In the genomic region with DNA sequence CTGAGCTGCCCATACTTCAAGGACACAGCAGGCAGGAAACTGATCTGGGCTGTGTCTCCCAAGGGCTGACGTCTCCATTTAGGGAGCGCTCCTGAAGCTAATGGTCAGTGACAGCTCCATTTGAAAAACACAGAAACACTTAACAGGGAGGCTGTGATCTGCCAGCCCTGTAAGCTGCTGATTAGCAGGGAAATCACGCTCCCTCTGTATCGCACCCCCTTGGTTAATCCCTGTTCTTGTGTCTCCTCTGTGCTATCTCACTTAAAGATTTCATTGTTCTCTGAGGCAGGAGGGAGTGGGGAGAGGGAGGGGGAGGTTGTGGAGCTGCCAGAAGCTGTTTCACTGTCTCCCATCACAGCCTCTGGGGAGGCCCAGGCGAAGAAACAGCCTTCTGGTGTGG, we compare ENCODE assay signal across 18 cellular contexts. TPM values are rescaled to one million over a fixed set of nuclear protein-coding genes. Genes with fewer than 3 reads are reported as not detected.
DNase-seq lines count a peak whose midpoint lies in the region; ATAC-seq and TF ChIP-seq lines count a peak whose summit lies in the region.
"Had no signal": no experiment of that assay in that cellular context is flagged by ENCODE, and none has a peak within 500 bp of the region (broad histone marks: within the 10 kb centered on the region; RNA-seq: fewer than 3 reads in every experiment).

No MANE protein-coding gene starts in this region.

- H3K27ac ChIP-seq in rectal smooth muscle tissue (ENCODE audit: low read depth, low read length) (peak overlapping the region; percentile 54), vagina (no peak overlapping the region)
- H3K27ac ChIP-seq: 22Rv1, neutrophil, suprapubic skin had no signal

- no peak for TF ChIP-seq CTCF in vagina (IDR thresholded peaks at IDR 0.05)

- H3K4me1 Mint-ChIP-seq in activated T-helper 2 cell treated with anti-CD3 and anti-CD28 coated beads, Interferon-gamma antibody, Interleukin-2, Interleukin-4, amounts not matched to agents 10 μg/mL and 5 μg/mL and 100 μg/mL, durations not matched to agents 14 hours and 24 hours and 36 hours (ENCODE audit: low read depth), result no peaks in the 10 kb centered on the region
- H3K4me1 Mint-ChIP-seq: activated CD4-positive, alpha-beta memory T cell treated with anti-CD3 and anti-CD28 coated beads, Interleukin-2, amount 10 ng/mL, durations not matched to agents 7 days and 5 days had no signal

- ATAC-seq in HG03097 (IDR thresholded peaks at IDR 0.05; ENCODE audit: low FRiP score, unreplicated experiment), result no peak

- no peaks in the 10 kb centered on the region for H3K4me1 ChIP-seq in rectal smooth muscle tissue (ENCODE audit: control insufficient read depth, insufficient read depth, low read length)
- no peaks in the 10 kb centered on the region for H3K4me1 ChIP-seq in vagina
- H3K4me1 ChIP-seq: suprapubic skin had no signal

- no peak overlapping the region for H3K9ac ChIP-seq in rectal smooth muscle tissue (ENCODE audit: low read length)

- no peak for TF ChIP-seq POLR2A in vagina (IDR thresholded peaks at IDR 0.05)

- peaks cover 13% of the 10 kb centered on the region for H3K36me3 Mint-ChIP-seq in activated T-helper 2 cell treated with anti-CD3 and anti-CD28 coated beads, Interferon-gamma antibody, Interleukin-2, Interleukin-4, amounts not matched to agents 10 μg/mL and 5 μg/mL and 100 μg/mL, durations not matched to agents 14 hours and 24 hours and 36 hours (ENCODE audit: low read depth)

- no peaks in the 10 kb centered on the region for H3K9me3 Mint-ChIP-seq in activated T-helper 2 cell treated with anti-CD3 and anti-CD28 coated beads, Interferon-gamma antibody, Interleukin-2, Interleukin-4, amounts not matched to agents 10 μg/mL and 5 μg/mL and 100 μg/mL, durations not matched to agents 14 hours and 24 hours and 36 hours
- H3K9me3 Mint-ChIP-seq: activated CD4-positive, alpha-beta memory T cell treated with anti-CD3 and anti-CD28 coated beads, Interleukin-2, amount 10 ng/mL, durations not matched to agents 7 days and 5 days had no signal

- no peak overlapping the region for H3K27ac Mint-ChIP-seq in activated T-helper 2 cell treated with anti-CD3 and anti-CD28 coated beads, Interferon-gamma antibody, Interleukin-2, Interleukin-4, amounts not matched to agents 10 μg/mL and 5 μg/mL and 100 μg/mL, durations not matched to agents 14 hours and 24 hours and 36 hours
- H3K27ac Mint-ChIP-seq: activated CD4-positive, alpha-beta memory T cell treated with anti-CD3 and anti-CD28 coated beads, Interleukin-2, amount 10 ng/mL, durations not matched to agents 7 days and 5 days; HFFc6 had no signal

- H3K36me3 ChIP-seq in rectal smooth muscle tissue (ENCODE audit: control insufficient read depth, insufficient read depth, low read length) (no peaks in the 10 kb centered on the region), vagina (no peaks in the 10 kb centered on the region)
- H3K36me3 ChIP-seq: suprapubic skin had no signal

- H3K27me3 ChIP-seq in rectal smooth muscle tissue (ENCODE audit: control insufficient read depth, insufficient read depth, low read length) (no peaks in the 10 kb centered on the region), vagina (no peaks in the 10 kb centered on the region)
- H3K27me3 ChIP-seq: neutrophil had no signal

- no peaks in the 10 kb centered on the region for H3K9me3 ChIP-seq in vagina
- H3K9me3 ChIP-seq: neutrophil, suprapubic skin had no signal

- DNase-seq in DMS79 (lab: John Stamatoyannopoulos, UW) (peak; percentile 72), DMS79 treated with DMSO at 0.1 percent for 48 hours (lab: John Stamatoyannopoulos, UW) (no peak), amygdala (lab: John Stamatoyannopoulos, UW) (peak in 55 of 56 donors; percentile 5 to 89 (median 50)), hypothalamus (lab: John Stamatoyannopoulos, UW) (peak in 40 of 51 donors; percentile 6 to 86 (median 43)), vagina (ENCODE audit: extremely low spot score in 2 of 2) (no peak)
- no peak for DNase-seq in activated T-helper 2 cell treated with anti-CD3 and anti-CD28 coated beads, Interferon-gamma antibody, Interleukin-2, Interleukin-4, amounts not matched to agents 10 μg/mL and 5 μg/mL and 100 μg/mL, durations not matched to agents 14 hours and 24 hours and 36 hours (ENCODE audit: low spot score)
- DNase-seq: activated CD4-positive, alpha-beta memory T cell treated with anti-CD3 and anti-CD28 coated beads, Interleukin-2, amount 10 ng/mL, durations not matched to agents 7 days and 5 days; activated effector memory CD4-positive, alpha-beta T cell treated with anti-CD3 and anti-CD28 coated beads, Interleukin-2, amount 50 U/mL, for 16 hours; HFFc6; NCI-H446 treated with DMSO at 0.1 percent for 48 hours; RPMI8226; T-helper 9 cell had no signal

- intact Hi-C loops in activated T-helper 2 cell treated with anti-CD3 and anti-CD28 coated beads, Interferon-gamma antibody, Interleukin-2, Interleukin-4, amounts not matched to agents 10 μg/mL and 5 μg/mL and 100 μg/mL, durations not matched to agents 14 hours and 24 hours and 36 hours (cut with micrococcal nuclease), result no loop called here
- intact Hi-C loops in vagina (cut with DNase I), result no loop called here

- H3K4me3 Mint-ChIP-seq in activated T-helper 2 cell treated with anti-CD3 and anti-CD28 coated beads, Interferon-gamma antibody, Interleukin-2, Interleukin-4, amounts not matched to agents 10 μg/mL and 5 μg/mL and 100 μg/mL, durations not matched to agents 14 hours and 24 hours and 36 hours (ENCODE audit: low read depth), result no peak overlapping the region
- H3K4me3 Mint-ChIP-seq: activated CD4-positive, alpha-beta memory T cell treated with anti-CD3 and anti-CD28 coated beads, Interleukin-2, amount 10 ng/mL, durations not matched to agents 7 days and 5 days; HFFc6 had no signal

- no peaks in the 10 kb centered on the region for H3K27me3 Mint-ChIP-seq in activated T-helper 2 cell treated with anti-CD3 and anti-CD28 coated beads, Interferon-gamma antibody, Interleukin-2, Interleukin-4, amounts not matched to agents 10 μg/mL and 5 μg/mL and 100 μg/mL, durations not matched to agents 14 hours and 24 hours and 36 hours (ENCODE audit: low read depth)
- H3K27me3 Mint-ChIP-seq: activated CD4-positive, alpha-beta memory T cell treated with anti-CD3 and anti-CD28 coated beads, Interleukin-2, amount 10 ng/mL, durations not matched to agents 7 days and 5 days had no signal

- no peak overlapping the region for H3K4me3 ChIP-seq in rectal smooth muscle tissue (ENCODE audit: low read length)
- no peak overlapping the region for H3K4me3 ChIP-seq in vagina
- H3K4me3 ChIP-seq: lung, suprapubic skin had no signal

RNA-seq across cellular contexts. Expression of a gene that starts 47.4 kb away (rescaled TPM):
- total RNA-seq in activated T-helper 2 cell treated with anti-CD3 and anti-CD28 coated beads, Interferon-gamma antibody, Interleukin-2, Interleukin-4, amounts not matched to agents 10 μg/mL and 5 μg/mL and 100 μg/mL, durations not matched to agents 14 hours and 24 hours and 36 hours, result not detected in 2 replicates
- total RNA-seq in vagina, result not detected
- total RNA-seq: activated CD4-positive, alpha-beta memory T cell treated with anti-CD3 and anti-CD28 coated beads, Interleukin-2, amount 10 ng/mL, durations not matched to agents 7 days and 5 days; HFFc6; lung; suprapubic skin had no signal

Comparison
In these comparisons a context has a peak if more than half of its experiments do, and no peak if none do; other contexts are left out.
1. DNase-seq: peak in DMS79 (single experiment), amygdala (55 of 56) and hypothalamus (40 of 51); none in DMS79 treated with DMSO at 0.1 percent for 48 hours (single experiment), activated T-helper 2 cell treated with anti-CD3 and anti-CD28 coated beads, Interferon-gamma antibody, Interleukin-2, Interleukin-4, amounts not matched to agents 10 μg/mL and 5 μg/mL and 100 μg/mL, durations not matched to agents 14 hours and 24 hours and 36 hours (single experiment) and vagina (0 of 2).